ENCODE assay signal across 1 cellular context in genomic region chr13:52617070-52618060, GRCh38.
TF ChIP-seq lines count a peak whose summit lies in the region.

No MANE protein-coding gene starts in this region.

TF ChIP-seq in HepG2, 621 proteins besides CTCF, POLR2A, EP300 and RAD21 (continued from another document and continues in another):
- TF ChIP-seq E2F1 (CRISPR knock-in tag; IDR thresholded peaks at IDR 0.05) (no peak), ZNF343 (CRISPR knock-in tag; IDR thresholded peaks at IDR 0.05) (no peak), FOXA1 (IDR thresholded peaks at IDR 0.05) (no peak), FOXA1 (CRISPR knock-in tag; IDR thresholded peaks at IDR 0.05) (no peak), SKIL (CRISPR knock-in tag; IDR thresholded peaks at IDR 0.05; ENCODE audit: borderline replicate concordance) (no peak), FOXK1 (CRISPR knock-in tag; IDR thresholded peaks at IDR 0.05; ENCODE audit: borderline replicate concordance, low read depth) (peak; percentile 90), CENPT (CRISPR knock-in tag; IDR thresholded peaks at IDR 0.05; ENCODE audit: low read depth) (no peak), ZNF792 (CRISPR knock-in tag; IDR thresholded peaks at IDR 0.05) (peak; percentile 88), ATM (IDR thresholded peaks at IDR 0.05; ENCODE audit: borderline replicate concordance) (no peak), TIGD3 (CRISPR knock-in tag; IDR thresholded peaks at IDR 0.05; ENCODE audit: borderline replicate concordance) (no peak), TAF1 (CRISPR knock-in tag; IDR thresholded peaks at IDR 0.05) (peak; percentile 75), ZNF331 (CRISPR knock-in tag; IDR thresholded peaks at IDR 0.05) (peak; percentile 68), ZNF552 (CRISPR knock-in tag; IDR thresholded peaks at IDR 0.05; ENCODE audit: borderline replicate concordance) (no peak), MED1 (CRISPR knock-in tag; IDR thresholded peaks at IDR 0.05) (peak; percentile 68; the same call in 1 of the 2 replicates), SIX1 (CRISPR knock-in tag; IDR thresholded peaks at IDR 0.05; ENCODE audit: borderline replicate concordance) (no peak), ZNF136 (CRISPR knock-in tag; IDR thresholded peaks at IDR 0.05; ENCODE audit: low read depth) (no peak), KDM4B (CRISPR knock-in tag; IDR thresholded peaks at IDR 0.05) (no peak), KIAA2018 (CRISPR knock-in tag; IDR thresholded peaks at IDR 0.05; ENCODE audit: borderline replicate concordance) (no peak), PTBP1 (IDR thresholded peaks at IDR 0.05; ENCODE audit: low read depth, low read length, poor library complexity, severe bottlenecking) (no peak), NFE2L2 (IDR thresholded peaks at IDR 0.05; ENCODE audit: low read length) (no peak), ZNF605 (CRISPR knock-in tag; IDR thresholded peaks at IDR 0.05) (peak; percentile 77; the same call in 1 of the 2 replicates), SRSF4 (IDR thresholded peaks at IDR 0.05; ENCODE audit: low read depth, low read length, poor library complexity, severe bottlenecking) (no peak), ZFP36 (IDR thresholded peaks at IDR 0.05; ENCODE audit: borderline replicate concordance, low read depth, low read length, partially characterized antibody) (no peak), ZNF513 (CRISPR knock-in tag; conservative IDR thresholded peaks at IDR 0.05) (no peak), ZNF317 (CRISPR knock-in tag; IDR thresholded peaks at IDR 0.05) (peak; percentile 58; the same call in 1 of the 2 replicates), ZNF280B (CRISPR knock-in tag; IDR thresholded peaks at IDR 0.05; ENCODE audit: borderline replicate concordance) (no peak), SP1 (IDR thresholded peaks at IDR 0.05) (no peak), SP1 (CRISPR knock-in tag; IDR thresholded peaks at IDR 0.05) (peak; percentile 54; the same call in 1 of the 2 replicates), MBD4 (IDR thresholded peaks at IDR 0.05; ENCODE audit: borderline replicate concordance, low read length) (no peak), PRPF4 (IDR thresholded peaks at IDR 0.05; ENCODE audit: low read depth, low read length, poor library complexity, severe bottlenecking) (no peak), NR1H2 (CRISPR knock-in tag; IDR thresholded peaks at IDR 0.05; ENCODE audit: borderline replicate concordance, low read depth) (0 out of 2 replicates have a peak, but pooled peaks have one; percentile 64), DMTF1 (CRISPR knock-in tag; IDR thresholded peaks at IDR 0.05) (no peak), RERE (CRISPR knock-in tag; IDR thresholded peaks at IDR 0.05; ENCODE audit: low read depth) (0 out of 2 replicates have a peak, but pooled peaks have one; percentile 35)
